8 cellular contexts compared by ENCODE assay signal in genomic region chr3:161950318-161950717, GRCh38.
"Had no signal": no experiment of that assay in that cellular context is flagged by ENCODE, and none has a peak within 500 bp of the region (broad histone marks: within the 10 kb centered on the region; RNA-seq: fewer than 3 reads in every experiment).

No MANE protein-coding gene starts in this region.

- H3K27ac ChIP-seq: KMS-11 had no signal

- H2AFZ ChIP-seq: GM23338 had no signal

- H3K4me3 Mint-ChIP-seq: GM23338, HFFc6 had no signal

- ATAC-seq: GM23338, HCT116, K562 had no signal

- H3K4me1 ChIP-seq: HAP-1 had no signal

- H3K4me2 ChIP-seq: GM23338, KMS-11 had no signal

- H3K4me1 Mint-ChIP-seq: GM23338 had no signal

- H3K9ac ChIP-seq: KMS-11 had no signal

- DNase-seq: H7, HFFc6, IMR-90 had no signal

- H3K4me3 ChIP-seq: GM23338, HAP-1, K562 had no signal

- H3K27ac Mint-ChIP-seq: GM23338, HFFc6 had no signal

- H3K36me3 ChIP-seq: HAP-1 had no signal

- H3K9me3 ChIP-seq: HAP-1 had no signal
